In genomic region chr10:109979215-109979614, GRCh38 we compare ENCODE assay signal across 20 cellular contexts. TPM values are rescaled to one million over a fixed set of nuclear protein-coding genes. Genes with fewer than 3 reads are reported as not detected.
DNase-seq lines count a peak whose midpoint lies in the region; ATAC-seq, FAIRE-seq and TF ChIP-seq lines count a peak whose summit lies in the region.
"Had no signal": no experiment of that assay in that cellular context is flagged by ENCODE, and none has a peak within 500 bp of the region (broad histone marks: within the 10 kb centered on the region; RNA-seq: fewer than 3 reads in every experiment).

No MANE protein-coding gene starts in this region.

- no peaks in the 10 kb centered on the region for H4K20me1 ChIP-seq in H1 (replicated peaks in 1 of 2; ENCODE audit: control insufficient read depth in 1 of 2, insufficient read depth in 2 of 2, low read length in 2 of 2)

- no peak overlapping the region for H3K14ac ChIP-seq in H1 (ENCODE audit: insufficient read length)
- H3K14ac ChIP-seq in trophoblast cell (ENCODE audit: low read length): no peak overlapping the region

- TF ChIP-seq CTCF in H1 (IDR thresholded peaks at IDR 0.05; ENCODE audit: control extremely low read depth in 1 of 3, insufficient read depth in 1 of 3, low read depth in 1 of 3, low read length in 3 of 3) (no peak), gastrocnemius medialis (IDR thresholded peaks at IDR 0.05 in 4 of 5, conservative IDR thresholded peaks at IDR 0.05 in 1 of 5) (no peak)

- H3K18ac ChIP-seq in H1 (ENCODE audit: extremely low read depth, low read length): no peak overlapping the region
- no peak overlapping the region for H3K18ac ChIP-seq in trophoblast cell (ENCODE audit: low read length)

- H2BK120ac ChIP-seq in H1 (replicated peaks; ENCODE audit: low read depth, low read length) (no peak overlapping the region), trophoblast cell (ENCODE audit: insufficient read depth, low read length, poor library complexity) (no peak overlapping the region)

- TF ChIP-seq POLR2A in H1 (IDR thresholded peaks at IDR 0.05; ENCODE audit: control extremely low read depth in 1 of 2, low read depth in 2 of 2, low read length in 2 of 2) (no peak), gastrocnemius medialis (IDR thresholded peaks at IDR 0.05) (no peak)

- no peak for DNase-seq in SJSA1 (ENCODE audit: low read depth in 1 of 2, low spot score in 2 of 2)
- DNase-seq in H1 (ENCODE audit: low read depth in 1 of 2, low spot score in 2 of 2): no peak
- no peak for DNase-seq in trophoblast cell
- DNase-seq in iPS-NIHi7 (ENCODE audit: extremely low spot score): no peak
- DNase-seq in gastrocnemius medialis: no peak
- DNase-seq in cerebellum (ENCODE audit: low spot score): no peak
- DNase-seq: BE2C; CD4-positive, CD25-positive, alpha-beta regulatory T cell; DMS153; GF-D8; NCI-H1417 treated with DMSO at 0.1 percent for 48 hours; NCI-H1930; NCI-H226; NCI-H524; OCI-M1; SHP77 had no signal

- H3K36me3 ChIP-seq in ACC112 (ENCODE audit: insufficient read depth, low read length) (no peaks in the 10 kb centered on the region), SJSA1 (no peaks in the 10 kb centered on the region), H1 (ENCODE audit: control insufficient read depth in 2 of 4, insufficient read depth in 4 of 4, low read length in 3 of 4) (no peaks in the 10 kb centered on the region), trophoblast cell (ENCODE audit: control insufficient read depth in 1 of 2, insufficient read depth in 2 of 2, low read length in 2 of 2) (no peaks in the 10 kb centered on the region), gastrocnemius medialis (no peaks in the 10 kb centered on the region)
- H3K36me3 ChIP-seq: BE2C had no signal

- no peak for FAIRE-seq in H1 (lab: Jason Lieb, UNC)
- FAIRE-seq: HepG2 had no signal

- H4K8ac ChIP-seq in H1 (ENCODE audit: extremely low read depth, insufficient read depth, low read length): no peak overlapping the region
- no peak overlapping the region for H4K8ac ChIP-seq in trophoblast cell (ENCODE audit: low read depth, low read length)

- peak overlapping the region; percentile 32; the same call in 1 of the 2 replicates for H3K4me3 ChIP-seq in ACC112 (ENCODE audit: low read depth, low read length)
- H3K4me3 ChIP-seq in SJSA1: no peak overlapping the region
- no peak overlapping the region for H3K4me3 ChIP-seq in H1 (ENCODE audit: extremely low read depth in 1 of 4, insufficient read depth in 2 of 4, low read depth in 3 of 4, low read length in 4 of 4)
- H3K4me3 ChIP-seq in trophoblast cell (ENCODE audit: low read depth, low read length): no peak overlapping the region
- no peak overlapping the region for H3K4me3 ChIP-seq in gastrocnemius medialis

- in situ Hi-C loops in gastrocnemius medialis (cut with MboI; ENCODE audit: low sequenced_read_pairs in 4 of 4): no loop called here

- H3K9ac ChIP-seq in H1 (replicated peaks in 1 of 4; ENCODE audit: extremely low read depth in 1 of 4, low read depth in 3 of 4, low read length in 3 of 4) (no peak overlapping the region), trophoblast cell (ENCODE audit: low read length) (no peak overlapping the region)
- H3K9ac ChIP-seq: KMS-11 had no signal

- H4K12ac ChIP-seq in trophoblast cell (ENCODE audit: low read depth, low read length): no peak overlapping the region

- H3K4me2 ChIP-seq in H1 (ENCODE audit: insufficient read depth in 1 of 2, low read depth in 2 of 2, low read length in 2 of 2) (no peak overlapping the region), trophoblast cell (ENCODE audit: low read length) (no peak overlapping the region)
- H3K4me2 ChIP-seq: KMS-11 had no signal

- H2AFZ ChIP-seq in ACC112 (ENCODE audit: low read length, unreplicated experiment) (peak overlapping the region; percentile 76), H1 (ENCODE audit: low read length) (no peak overlapping the region), trophoblast cell (ENCODE audit: insufficient read depth, low read length, poor library complexity) (no peak overlapping the region)

- H3K23ac ChIP-seq in H1 (ENCODE audit: insufficient read length): no peak overlapping the region
- no peak overlapping the region for H3K23ac ChIP-seq in trophoblast cell (ENCODE audit: low read length)

- TF ChIP-seq RAD21 in H1 (IDR thresholded peaks at IDR 0.05 in 1 of 2, conservative IDR thresholded peaks at IDR 0.05 in 1 of 2; ENCODE audit: low read depth in 2 of 2, low read length in 2 of 2): no peak

- H2BK5ac ChIP-seq in H1 (ENCODE audit: low read depth, low read length): no peak overlapping the region
- H2BK5ac ChIP-seq in trophoblast cell (ENCODE audit: low read depth, low read length, poor library complexity): no peak overlapping the region

- H3K79me2 ChIP-seq in ACC112 (ENCODE audit: control insufficient read depth, insufficient read depth, low read length, unreplicated experiment) (no peaks in the 10 kb centered on the region), H1 (ENCODE audit: control insufficient read depth in 1 of 2, insufficient read depth in 2 of 2, low read length in 2 of 2) (no peaks in the 10 kb centered on the region), trophoblast cell (ENCODE audit: control insufficient read depth, insufficient read depth, low read length, poor library complexity) (peaks cover 1% of the 10 kb centered on the region)

- CTCF ChIA-PET in H1 (lab: Charles Lee; ENCODE audit: partially characterized antibody): interaction anchor here (0.5 to 7.9 kb wide), 40 partner anchors 10 to 299 kb away, joined by 3 to 90 read pairs (median 4); partner anchors contain the start of gene ADD3

- H2BK12ac ChIP-seq in H1 (ENCODE audit: low read depth, low read length): peak overlapping the region; percentile 13; the same call in 1 of the 2 replicates
- peak overlapping the region; percentile 92 for H2BK12ac ChIP-seq in trophoblast cell (ENCODE audit: low read length)

- H4K5ac ChIP-seq in H1 (ENCODE audit: insufficient read length, low read depth, low read length): no peak overlapping the region

- POLR2A ChIA-PET in H1 (lab: Charles Lee; ENCODE audit: partially characterized antibody): interaction anchor here (0.7 to 1.3 kb wide), 3 partner anchors 20 to 26 kb away, joined by 3 to 4 read pairs (median 4); no protein-coding TSS in a partner anchor

- ATAC-seq in gastrocnemius medialis: no peak
- no peak for ATAC-seq in GM19023 (IDR thresholded peaks at IDR 0.05; ENCODE audit: unreplicated experiment)
- ATAC-seq: HepG2 had no signal

- H2AK5ac ChIP-seq in H1 (ENCODE audit: low read depth, low read length) (no peak overlapping the region), trophoblast cell (ENCODE audit: low read length) (no peak overlapping the region)

- no peak for TF ChIP-seq EP300 in H1 (IDR thresholded peaks at IDR 0.05; ENCODE audit: borderline replicate concordance in 1 of 2, low read depth in 2 of 2, low read length in 2 of 2)

- H4K91ac ChIP-seq in H1 (replicated peaks; ENCODE audit: insufficient read length, low read length): no peak overlapping the region
- no peak overlapping the region for H4K91ac ChIP-seq in trophoblast cell (ENCODE audit: low read depth, low read length)

- H3K27ac ChIP-seq in ACC112 (ENCODE audit: low read depth, low read length) (peak overlapping the region; percentile 75), SJSA1 (peak overlapping the region; percentile 62), H1 (ENCODE audit: low read depth, low read length) (no peak overlapping the region), trophoblast cell (ENCODE audit: low read depth, low read length) (no peak overlapping the region), gastrocnemius medialis (no peak overlapping the region)
- H3K27ac ChIP-seq: KMS-11 had no signal

- H3K27me3 ChIP-seq in ACC112 (ENCODE audit: insufficient read depth, low read length): no peaks in the 10 kb centered on the region
- no peaks in the 10 kb centered on the region for H3K27me3 ChIP-seq in SJSA1 (replicated peaks)
- no peaks in the 10 kb centered on the region for H3K27me3 ChIP-seq in H1 (replicated peaks in 1 of 4; ENCODE audit: control insufficient read depth in 3 of 4, extremely low read depth in 1 of 4, insufficient read depth in 3 of 4, low read length in 3 of 4)
- H3K27me3 ChIP-seq in trophoblast cell (ENCODE audit: insufficient read depth, low read length): no peaks in the 10 kb centered on the region
- H3K27me3 ChIP-seq in gastrocnemius medialis: no peaks in the 10 kb centered on the region
- H3K27me3 ChIP-seq: BE2C had no signal

- H3K56ac ChIP-seq in H1 (replicated peaks; ENCODE audit: insufficient read length, low read depth, low read length): no peak overlapping the region

- no peak overlapping the region for H2BK15ac ChIP-seq in H1 (ENCODE audit: low read length)

- H3K23me2 ChIP-seq in H1 (ENCODE audit: low read depth, low read length): no peaks in the 10 kb centered on the region

- H2BK20ac ChIP-seq in H1 (ENCODE audit: low read length): no peak overlapping the region

- H3K79me1 ChIP-seq in H1 (ENCODE audit: low read depth, low read length): no peaks in the 10 kb centered on the region
- peaks cover 8% of the 10 kb centered on the region for H3K79me1 ChIP-seq in trophoblast cell (ENCODE audit: low read length)

- 78% methylated on average over 2 of the region's 2 CpGs; no CpG with 5 or more reads in 1 of the 2 experiments for WGBS in H1 (ENCODE audit: extremely low coverage in 1 of 2, insufficient coverage in 1 of 2, insufficient read length in 1 of 2, insufficient replicate concordance in 2 of 2, low coverage in 1 of 2, low lambda C conversion rate in 2 of 2, missing lambda C conversion rate in 1 of 2), 2 experiments
- WGBS in trophoblast cell (ENCODE audit: extremely low coverage, insufficient coverage, insufficient read length): no CpG with 5 or more reads among the region's 2 CpGs

- H3K4me1 ChIP-seq in ACC112 (ENCODE audit: control insufficient read depth, insufficient read depth, low read length, unreplicated experiment) (peaks cover 63% of the 10 kb centered on the region), SJSA1 (replicated peaks) (peaks cover 26% of the 10 kb centered on the region), H1 (replicated peaks in 1 of 4; ENCODE audit: control insufficient read depth in 3 of 4, insufficient read depth in 4 of 4, low read length in 3 of 4) (no peaks in the 10 kb centered on the region), trophoblast cell (ENCODE audit: control insufficient read depth in 1 of 2, insufficient read depth in 2 of 2, low read length in 2 of 2) (peaks cover 0 to 6% of the 10 kb centered on the region in 2 experiments), gastrocnemius medialis (no peaks in the 10 kb centered on the region)

- H3K4ac ChIP-seq in H1 (replicated peaks; ENCODE audit: insufficient read length, low read depth, low read length) (no peak overlapping the region), trophoblast cell (ENCODE audit: low read depth, low read length) (no peak overlapping the region)

- intact Hi-C loops in gastrocnemius medialis (cut with DNase I; ENCODE audit: low total_unique reads): no loop called here

- H3K9me3 ChIP-seq in SJSA1 (replicated peaks): no peaks in the 10 kb centered on the region
- H3K9me3 ChIP-seq in H1 (ENCODE audit: insufficient read depth in 2 of 2, low read depth in 1 of 2, low read length in 1 of 2): no peaks in the 10 kb centered on the region
- no peaks in the 10 kb centered on the region for H3K9me3 ChIP-seq in trophoblast cell (ENCODE audit: insufficient read depth, low read depth, low read length)
- no peaks in the 10 kb centered on the region for H3K9me3 ChIP-seq in gastrocnemius medialis
- H3K9me3 ChIP-seq: BE2C had no signal

RNA-seq across cellular contexts. Expression of gene ADD3, which starts 28.6 kb away (rescaled TPM):
- 107 and 303 TPM in 2 replicates for total RNA-seq in SJSA1 (2014; rRNA removed; shearing (Covaris generic))
- total RNA-seq in H1 (2021; fragmentation: NEBNext Ultra II Directional; extraction: Animal tissue kit (Norgen Biotek cat#: 25700)): 78.9 and 85.6 TPM in 2 replicates
- polyA plus RNA-seq in H1 (2011; rRNA removed): 27.7 and 44.7 TPM in 2 replicates
- 65.9 TPM for polyA plus RNA-seq in H1 (2011; cell fraction: cytosol; rRNA removed)
- 51.3 TPM for polyA plus RNA-seq in H1 (2011; cell fraction: nucleus; rRNA removed)
- 59.0 to 96.4 TPM (median 79.4 TPM) in 4 replicates for polyA plus RNA-seq in H1 (2012, experiment 1 of 2)
- polyA plus RNA-seq in H1 (2012, experiment 2 of 2): 6.1 TPM
- polyA plus RNA-seq in H1 (2013, experiment 1 of 2): 58.1 TPM
- polyA plus RNA-seq in H1 (2013, experiment 2 of 2): 51.8 TPM
- 122 and 195 TPM in 2 replicates for polyA minus RNA-seq in H1 (2011; rRNA and poly(A)+ RNA removed)
- polyA minus RNA-seq in H1 (2011; cell fraction: cytosol; rRNA and poly(A)+ RNA removed): 80.9 TPM
- 181 TPM for polyA minus RNA-seq in H1 (2011; cell fraction: nucleus; rRNA and poly(A)+ RNA removed)
- polyA plus RNA-seq in trophoblast cell (2013): 62.9 and 91.7 TPM in 2 replicates
- total RNA-seq in gastrocnemius medialis: 10 to 100 TPM; 16.0 to 31.3 (median 18.4) TPM
- total RNA-seq in cerebellum: 124 TPM

RNA-seq across cellular contexts. Expression of gene XPNPEP1, which starts 55.9 kb away (rescaled TPM):
- 81.3 and 105 TPM in 2 replicates for total RNA-seq in SJSA1 (2014; rRNA removed; shearing (Covaris generic))
- total RNA-seq in H1 (2021; fragmentation: NEBNext Ultra II Directional; extraction: Animal tissue kit (Norgen Biotek cat#: 25700)): 49.7 and 61.1 TPM in 2 replicates
- 201 TPM in 2 replicates for polyA plus RNA-seq in H1 (2011; rRNA removed)
- polyA plus RNA-seq in H1 (2011; cell fraction: cytosol; rRNA removed): 147 TPM
- 319 TPM for polyA plus RNA-seq in H1 (2011; cell fraction: nucleus; rRNA removed)
- polyA plus RNA-seq in H1 (2012, experiment 1 of 2): 47.4 to 54.6 TPM (median 51.3 TPM) in 4 replicates
- polyA plus RNA-seq in H1 (2012, experiment 2 of 2): 26.3 TPM
- polyA plus RNA-seq in H1 (2013, experiment 1 of 2): 35.6 TPM
- 34.4 TPM for polyA plus RNA-seq in H1 (2013, experiment 2 of 2)
- 329 and 459 TPM in 2 replicates for polyA minus RNA-seq in H1 (2011; rRNA and poly(A)+ RNA removed)
- 84.0 TPM for polyA minus RNA-seq in H1 (2011; cell fraction: cytosol; rRNA and poly(A)+ RNA removed)
- polyA minus RNA-seq in H1 (2011; cell fraction: nucleus; rRNA and poly(A)+ RNA removed): 113 TPM
- polyA plus RNA-seq in trophoblast cell (2013): 48.2 and 48.7 TPM in 2 replicates
- total RNA-seq in gastrocnemius medialis (10 to 100 TPM; 39.9 to 72.3 (median 64.0) TPM), cerebellum (61.5 TPM)

Comparison
In these comparisons a context has a peak if more than half of its experiments do, and no peak if none do; other contexts are left out.
1. H3K27ac ChIP-seq: peak in ACC112 (single experiment) and SJSA1 (single experiment); none in H1 (single experiment), trophoblast cell (single experiment) and gastrocnemius medialis (0 of 4).